ENCODE assay signal across 9 cellular contexts in the genomic region with DNA sequence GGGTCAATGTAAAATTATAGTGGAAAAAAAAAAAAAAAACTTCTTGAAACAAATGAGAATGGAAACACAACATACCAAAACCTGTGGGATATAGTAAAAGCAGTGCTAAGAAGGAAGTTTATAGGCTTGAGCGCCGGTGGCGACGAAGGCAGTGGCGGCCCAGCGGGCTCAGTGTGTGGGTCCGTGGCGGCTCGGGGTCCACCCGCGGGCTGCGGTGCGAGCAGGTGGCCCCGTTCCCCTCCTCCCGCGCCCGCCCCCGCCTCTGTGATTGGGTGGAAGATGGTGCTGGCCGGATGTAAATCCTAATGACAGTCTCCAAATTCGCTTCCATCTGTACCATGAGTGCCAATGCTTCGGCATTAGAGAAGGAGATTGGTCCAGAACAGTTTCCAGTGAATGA. TPM values are rescaled to one million over a fixed set of nuclear protein-coding genes. Genes with fewer than 3 reads are reported as not detected.
"Had no signal": no experiment of that assay in that cellular context is flagged by ENCODE, and none has a peak within 500 bp of the region (broad histone marks: within the 10 kb centered on the region; RNA-seq: fewer than 3 reads in every experiment).

No MANE protein-coding gene starts in this region.

- H3K36me3 ChIP-seq: HAP-1 had no signal

- H3K4me3 ChIP-seq: GM23248, GM23338, HAP-1 had no signal

- DNase-seq: GM23248, GOT3, H9, HCEC 1CT, HFFc6 had no signal

RNA-seq across cellular contexts. Expression of gene TLX3, which starts 57.5 kb away (rescaled TPM):
- total RNA-seq: GM23248, H1, H4, H9, HFFc6 had no signal
